ENCODE assay signal across 19 cellular contexts in the genomic region with DNA sequence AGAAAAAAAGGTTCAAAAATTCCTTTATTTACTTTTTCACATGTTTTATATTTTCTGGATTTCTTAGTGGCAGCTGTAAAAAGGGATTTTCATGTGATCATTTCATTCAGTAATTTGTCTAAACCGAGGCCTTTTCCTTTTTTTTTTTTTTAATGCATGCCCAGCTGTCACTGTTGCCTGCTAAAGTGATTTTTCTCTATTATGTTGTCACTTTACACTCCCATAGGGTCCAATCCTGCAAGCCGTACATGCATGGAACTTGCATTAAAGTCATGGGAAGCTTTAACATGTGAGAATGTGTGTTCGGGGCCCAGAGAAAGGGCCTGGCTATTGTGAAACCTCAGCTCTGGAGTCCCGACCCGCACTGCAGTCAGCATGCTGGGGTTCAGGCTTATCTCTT.
A peak's percentile ranks its signal among the peaks of the same experiment; 100 is the strongest.
DNase-seq lines count a peak whose midpoint lies in the region; ATAC-seq and TF ChIP-seq lines count a peak whose summit lies in the region.
"Had no signal": no experiment of that assay in that cellular context is flagged by ENCODE, and none has a peak within 500 bp of the region (broad histone marks: within the 10 kb centered on the region; RNA-seq: fewer than 3 reads in every experiment).

No MANE protein-coding gene starts in this region.

- ATAC-seq in HG02623 (IDR thresholded peaks at IDR 0.05; ENCODE audit: unreplicated experiment) (no peak), HG03025 (IDR thresholded peaks at IDR 0.05; ENCODE audit: low FRiP score, unreplicated experiment) (no peak), upper lobe of right lung (no peak)
- ATAC-seq: GM12878, HepG2 had no signal

- H3K27ac ChIP-seq in WERI-Rb-1 (no peak overlapping the region), upper lobe of right lung (no peak overlapping the region)
- H3K27ac ChIP-seq: 22Rv1, BLaER1 had no signal

- H3K27me3 ChIP-seq in WERI-Rb-1 (ENCODE audit: insufficient read depth, low read depth, severe bottlenecking) (no peaks in the 10 kb centered on the region), upper lobe of right lung (no peaks in the 10 kb centered on the region)
- H3K27me3 ChIP-seq: BLaER1 had no signal

- no peaks in the 10 kb centered on the region for H3K36me3 Mint-ChIP-seq in nephron (ENCODE audit: low read depth)
- no peaks in the 10 kb centered on the region for H3K36me3 Mint-ChIP-seq in immature natural killer cell
- H3K36me3 Mint-ChIP-seq: CD8-positive, alpha-beta memory T cell had no signal

- intact Hi-C loops in upper lobe of right lung (cut with DNase I), result no loop called here

- no peaks in the 10 kb centered on the region for H3K36me3 ChIP-seq in WERI-Rb-1
- no peaks in the 10 kb centered on the region for H3K36me3 ChIP-seq in upper lobe of right lung
- H3K36me3 ChIP-seq: BLaER1 had no signal

- peaks cover 15% of the 10 kb centered on the region for H3K4me1 Mint-ChIP-seq in nephron
- H3K4me1 Mint-ChIP-seq in immature natural killer cell, result no peaks in the 10 kb centered on the region
- H3K4me1 Mint-ChIP-seq: CD8-positive, alpha-beta memory T cell; H9 had no signal

- TF ChIP-seq CTCF in WERI-Rb-1 (IDR thresholded peaks at IDR 0.05; ENCODE audit: low read depth, low read length), result no peak
- no peak for TF ChIP-seq CTCF in nephron (IDR thresholded peaks at IDR 0.05; ENCODE audit: unreplicated experiment in 3 of 3)
- no peak for TF ChIP-seq CTCF in upper lobe of right lung (IDR thresholded peaks at IDR 0.05)

- H3K27me3 Mint-ChIP-seq in nephron (ENCODE audit: low read depth) (peaks cover 16% of the 10 kb centered on the region), immature natural killer cell (ENCODE audit: low read depth in 3 of 3) (peaks cover 0 to 2% (median 1%) of the 10 kb centered on the region in 3 donors)
- H3K27me3 Mint-ChIP-seq: CD8-positive, alpha-beta memory T cell had no signal

- H3K9me3 ChIP-seq in WERI-Rb-1 (ENCODE audit: severe bottlenecking) (no peaks in the 10 kb centered on the region), upper lobe of right lung (no peaks in the 10 kb centered on the region)
- H3K9me3 ChIP-seq: Caco-2 had no signal

- H3K4me3 ChIP-seq in WERI-Rb-1 (ENCODE audit: low read depth, low read length) (no peak overlapping the region), upper lobe of right lung (no peak overlapping the region)
- H3K4me3 ChIP-seq: BLaER1, GM12878 had no signal

- H3K9me3 Mint-ChIP-seq in nephron, result peaks cover 12% of the 10 kb centered on the region
- peaks cover 0 to 2% (median 0%) of the 10 kb centered on the region in 6 donors for H3K9me3 Mint-ChIP-seq in immature natural killer cell
- H3K9me3 Mint-ChIP-seq: H9 had no signal

- DNase-seq in NCI-H82 (lab: John Stamatoyannopoulos, UW) (peak; percentile 71), NCI-H82 treated with DMSO at 0.1 percent for 48 hours (lab: John Stamatoyannopoulos, UW; ENCODE audit: unreplicated experiment) (no peak), WERI-Rb-1 (peak; percentile 12), immature natural killer cell (no peak), upper lobe of right lung (no peak)
- DNase-seq: AML-193; Caco-2; CD8-positive, alpha-beta memory T cell; DMS 273 treated with DMSO at 0.1 percent for 48 hours; DMS79; GOT3; H9 had no signal

- H3K27ac Mint-ChIP-seq in nephron (peak overlapping the region in 2 of 3 experiments; percentile 19 to 40), immature natural killer cell (no peak overlapping the region)
- H3K27ac Mint-ChIP-seq: CD8-positive, alpha-beta memory T cell had no signal

- H3K4me3 Mint-ChIP-seq in nephron (no peak overlapping the region), immature natural killer cell (no peak overlapping the region)
- H3K4me3 Mint-ChIP-seq: CD8-positive, alpha-beta memory T cell; H9 had no signal

- no peaks in the 10 kb centered on the region for H3K4me1 ChIP-seq in upper lobe of right lung
- H3K4me1 ChIP-seq: Caco-2 had no signal

Comparison
In these comparisons a context has a peak if more than half of its experiments do, and no peak if none do; other contexts are left out.
1. DNase-seq: peak in NCI-H82 (single experiment) and WERI-Rb-1 (single experiment); none in NCI-H82 treated with DMSO at 0.1 percent for 48 hours (single experiment), immature natural killer cell (0 of 3) and upper lobe of right lung (single experiment).
2. H3K27ac Mint-ChIP-seq: peak in nephron (2 of 3); none in immature natural killer cell (0 of 6).